In the genomic region with DNA sequence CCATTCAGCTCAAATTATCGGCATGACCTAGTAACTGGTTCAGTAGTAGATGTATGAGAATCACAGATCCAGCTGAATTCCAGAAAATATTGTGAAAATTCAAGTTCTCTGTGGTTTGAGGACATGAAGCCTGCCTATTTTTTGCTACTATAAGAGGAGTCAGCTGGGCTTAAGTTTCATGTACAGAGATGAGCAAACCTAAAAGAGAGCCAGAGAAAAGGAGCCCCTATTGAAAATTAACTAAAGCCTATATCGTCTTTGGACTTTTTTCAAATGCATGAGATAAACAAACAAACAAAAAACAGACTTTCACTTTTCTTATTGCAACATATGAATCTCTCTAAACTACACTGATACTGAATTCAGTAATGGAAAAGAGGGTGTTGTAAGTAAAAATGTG, we compare ENCODE assay signal across 10 cellular contexts.
"Had no signal": no experiment of that assay in that cellular context is flagged by ENCODE, and none has a peak within 500 bp of the region (broad histone marks: within the 10 kb centered on the region; RNA-seq: fewer than 3 reads in every experiment).

No MANE protein-coding gene starts in this region.

- ATAC-seq: activated naive CD4-positive, alpha-beta T cell treated with anti-CD3 and anti-CD28 coated beads, Interleukin-2, amount 50 U/mL, for 72 hours; esophagus mucosa had no signal

- DNase-seq: activated effector memory CD4-positive, alpha-beta T cell treated with anti-CD3 and anti-CD28 coated beads, Interleukin-2, amount 50 U/mL, for 16 hours; amygdala; brain microvascular endothelial cell; immature natural killer cell; naive B cell; retina; stimulated activated CD4-positive, alpha-beta T cell treated with anti-CD3 and anti-CD28 coated beads, Interleukin-4, amount 100 ng/mL, for 4 hours; stomach had no signal

- H3K9me3 Mint-ChIP-seq: immature natural killer cell had no signal

- H3K36me3 Mint-ChIP-seq: activated naive CD4-positive, alpha-beta T cell treated with anti-CD3 and anti-CD28 coated beads, Interleukin-2, amount 50 U/mL, for 72 hours had no signal

- H3K4me3 Mint-ChIP-seq: immature natural killer cell had no signal

- H3K27me3 Mint-ChIP-seq: naive B cell had no signal
